23 cellular contexts compared by ENCODE assay signal in genomic region chr17:76812248-76812647, GRCh38. TPM values are rescaled to one million over a fixed set of nuclear protein-coding genes. Genes with fewer than 3 reads are reported as not detected.
DNase-seq lines count a peak whose midpoint lies in the region; ATAC-seq and TF ChIP-seq lines count a peak whose summit lies in the region.
"Had no signal": no experiment of that assay in that cellular context is flagged by ENCODE, and none has a peak within 500 bp of the region (broad histone marks: within the 10 kb centered on the region; RNA-seq: fewer than 3 reads in every experiment).

No MANE protein-coding gene starts in this region.

- no peaks in the 10 kb centered on the region for H4K20me1 ChIP-seq in BLaER1 treated with 17β-estradiol and CSF1 and Interleukin-3, amounts not matched to agents 10 nM and 100 nM
- no peaks in the 10 kb centered on the region for H4K20me1 ChIP-seq in IMR-90 (ENCODE audit: insufficient read depth, low read length)

- intact Hi-C loops in IMR-90 (cut with micrococcal nuclease): no loop called here

- no peak overlapping the region for H2BK20ac ChIP-seq in IMR-90 (ENCODE audit: low read depth, low read length)

- no peaks in the 10 kb centered on the region for H3K36me3 ChIP-seq in BLaER1 treated with 17β-estradiol and CSF1 and Interleukin-3, amounts not matched to agents 10 nM and 100 nM
- no peaks in the 10 kb centered on the region for H3K36me3 ChIP-seq in IMR-90 (ENCODE audit: control insufficient read depth, insufficient read depth, low read length)

- no peak overlapping the region for H4K8ac ChIP-seq in IMR-90 (ENCODE audit: low read depth in 2 of 2, low read length in 2 of 2)

- no peak overlapping the region for H3K27ac ChIP-seq in BLaER1 treated with 17β-estradiol and CSF1 and Interleukin-3, amounts not matched to agents 10 nM and 100 nM
- no peak overlapping the region for H3K27ac ChIP-seq in IMR-90 (ENCODE audit: insufficient read depth, low read length)
- H3K27ac ChIP-seq: A549, C4-2B had no signal

- no peak overlapping the region for H3K18ac ChIP-seq in IMR-90 (ENCODE audit: low read depth, low read length)

- H3K56ac ChIP-seq in IMR-90 (ENCODE audit: extremely low read depth, insufficient read depth, low read length): no peak overlapping the region

- no peaks in the 10 kb centered on the region for H3K79me1 ChIP-seq in IMR-90 (ENCODE audit: low read depth in 1 of 2, low read length in 2 of 2)

- H3K27me3 ChIP-seq in BLaER1 treated with 17β-estradiol and CSF1 and Interleukin-3, amounts not matched to agents 10 nM and 100 nM: no peaks in the 10 kb centered on the region
- H3K27me3 ChIP-seq in IMR-90 (ENCODE audit: control insufficient read depth, insufficient read depth, low read length): peaks cover 14% of the 10 kb centered on the region

- H3K14ac ChIP-seq in IMR-90 (replicated peaks; ENCODE audit: low read depth, low read length): no peak overlapping the region

- peaks cover 5 to 25% (median 21%) of the 10 kb centered on the region in 10 experiments; a peak in 18 of 20 replicates for H3K4me1 ChIP-seq in BLaER1 treated with 17β-estradiol and CSF1 and Interleukin-3, amounts not matched to agents 10 nM and 100 nM
- H3K4me1 ChIP-seq in IMR-90 (ENCODE audit: control insufficient read depth, insufficient read depth, low read length): no peaks in the 10 kb centered on the region
- H3K4me1 ChIP-seq: A549 had no signal

- no peak overlapping the region for H2BK120ac ChIP-seq in IMR-90 (ENCODE audit: low read depth, low read length)

- H2BK5ac ChIP-seq in IMR-90 (ENCODE audit: low read depth, low read length, poor library complexity, severe bottlenecking): no peak overlapping the region

- peaks cover 0 to 5% (median 1%) of the 10 kb centered on the region in 11 experiments; a peak in 7 of 22 replicates for H3K9me3 ChIP-seq in BLaER1 treated with 17β-estradiol and CSF1 and Interleukin-3, amounts not matched to agents 10 nM and 100 nM (replicated peaks in 1 of 11)
- no peaks in the 10 kb centered on the region for H3K9me3 ChIP-seq in IMR-90 (ENCODE audit: control insufficient read depth, insufficient read depth, low read length)
- H3K9me3 ChIP-seq: A549 had no signal

- no TSS peak for BruUV-seq in IMR-90 (replicated peaks; lab: Mats Ljungman, UMichigan)

- no peak overlapping the region for H4K91ac ChIP-seq in IMR-90 (ENCODE audit: insufficient read depth, low read depth, low read length)

- H3K9ac ChIP-seq in BLaER1 treated with 17β-estradiol and CSF1 and Interleukin-3, amounts not matched to agents 10 nM and 100 nM: no peak overlapping the region
- H3K9ac ChIP-seq in IMR-90 (ENCODE audit: low read depth, low read length): no peak overlapping the region

- H2AK9ac ChIP-seq in IMR-90 (replicated peaks; ENCODE audit: low read depth, low read length, poor library complexity): no peak overlapping the region

- TF ChIP-seq CTCF in IMR-90 (conservative IDR thresholded peaks at IDR 0.05; ENCODE audit: low read depth, low read length) (no peak), fibroblast of the aortic adventitia (IDR thresholded peaks at IDR 0.05; ENCODE audit: insufficient read depth, low read length) (no peak)

- H4K5ac ChIP-seq in IMR-90 (ENCODE audit: low read depth, low read length): no peak overlapping the region

- CTCF ChIA-PET in IMR-90 (lab: Yijun Ruan, JAX): no interaction called here

- no peak overlapping the region for H3K4ac ChIP-seq in IMR-90 (ENCODE audit: low read depth, low read length)

- 60% methylated on average over 1 of the region's 5 CpGs; no CpG with 5 or more reads in 1 of the 2 experiments for WGBS in IMR-90 (ENCODE audit: extremely low coverage in 2 of 2, insufficient read length in 1 of 2), 2 experiments

- no peak overlapping the region for H2AFZ ChIP-seq in IMR-90 (replicated peaks; ENCODE audit: low read length, poor library complexity)

- ATAC-seq in IMR-90 (ENCODE audit: low read depth) (no peak), HG03460 (IDR thresholded peaks at IDR 0.05; ENCODE audit: unreplicated experiment) (no peak)

- no peak overlapping the region for H3K4me3 ChIP-seq in BLaER1 treated with 17β-estradiol and CSF1 and Interleukin-3, amounts not matched to agents 10 nM and 100 nM
- H3K4me3 ChIP-seq in IMR-90 (ENCODE audit: insufficient read depth, low read depth, low read length): no peak overlapping the region
- H3K4me3 ChIP-seq in fibroblast of the aortic adventitia (ENCODE audit: low read depth, low read length): no peak overlapping the region
- H3K4me3 ChIP-seq: A549 had no signal

- POLR2A ChIA-PET in IMR-90 (lab: Charles Lee; ENCODE audit: unreplicated experiment): no interaction called here

- H2BK15ac ChIP-seq in IMR-90 (ENCODE audit: low read depth, low read length): no peak overlapping the region

- H3K4me2 ChIP-seq in BLaER1 treated with 17β-estradiol and CSF1 and Interleukin-3, amounts not matched to agents 10 nM and 100 nM: peak overlapping the region in 8 of 11 experiments; percentile 2 to 51 (median 29); a peak in 10 of 22 replicates
- H3K4me2 ChIP-seq in IMR-90 (ENCODE audit: low read depth, low read length): no peak overlapping the region
- H3K4me2 ChIP-seq: A549 had no signal

- H2AK5ac ChIP-seq in IMR-90 (ENCODE audit: low read depth, low read length): no peak overlapping the region

- in situ Hi-C loops in IMR-90 (cut with MboI; ENCODE audit: low sequenced_read_pairs): no loop called here

- DNase-seq in IMR-90 (no peak), amniotic epithelial cell (ENCODE audit: low read depth) (peak; percentile 58), fibroblast of the aortic adventitia (ENCODE audit: low read depth) (peak; percentile 3), NCI-H1694 (lab: John Stamatoyannopoulos, UW) (no peak), NCI-H526 (lab: John Stamatoyannopoulos, UW) (no peak)
- DNase-seq: AML-193; CD8-positive, alpha-beta memory T cell; DMS79 treated with DMSO at 0.1 percent for 48 hours; HCEC 1CT; NCI-H1092 treated with DMSO at 0.1 percent for 48 hours; NCI-H1436; NCI-H1930; NCI-H2107; NCI-H446; NCI-H524 treated with DMSO at 0.1 percent for 48 hours; NCI-H82; Right ventricle myocardium superior; RPMI8226; T-helper 1 cell had no signal

- no peak for TF ChIP-seq POLR2A in IMR-90 (IDR thresholded peaks at IDR 0.05; ENCODE audit: low read depth, low read length)

- no peaks in the 10 kb centered on the region for H3K9me1 ChIP-seq in IMR-90 (ENCODE audit: insufficient read depth, low read length)

- TF ChIP-seq RAD21 in IMR-90 (IDR thresholded peaks at IDR 0.05; ENCODE audit: low read length): no peak

- no peak overlapping the region for H3K23ac ChIP-seq in IMR-90 (ENCODE audit: low read depth, low read length)

- dilution Hi-C loops in IMR-90 (cut with HindIII; ENCODE audit: low sequenced_read_pairs, unreplicated experiment): no loop called here

TF ChIP-seq in IMR-90, 13 proteins besides CTCF, POLR2A, EP300 and RAD21:
- TF ChIP-seq CHD1 (IDR thresholded peaks at IDR 0.05; ENCODE audit: low read depth, low read length) (no peak), MXI1 (IDR thresholded peaks at IDR 0.05; ENCODE audit: borderline replicate concordance, low read depth, low read length) (no peak), SMC3 (IDR thresholded peaks at IDR 0.05; ENCODE audit: low read depth, low read length) (no peak), FOS (IDR thresholded peaks at IDR 0.05; ENCODE audit: low read depth, low read length) (no peak), NFE2L2 (IDR thresholded peaks at IDR 0.05; ENCODE audit: low read depth, low read length) (no peak), BHLHE40 (IDR thresholded peaks at IDR 0.05; ENCODE audit: low read depth, low read length) (no peak), RFX5 (IDR thresholded peaks at IDR 0.05; ENCODE audit: low read depth, low read length) (no peak), CEBPB (IDR thresholded peaks at IDR 0.05; ENCODE audit: low read depth, low read length) (peak; percentile 30; the same call in 1 of the 2 replicates)

RNA-seq across cellular contexts. Expression of gene MGAT5B, which starts 56.0 kb away (rescaled TPM):
- 0.54 and 0.56 TPM in 2 replicates for total RNA-seq in IMR-90 (2012; rRNA removed)
- polyA plus RNA-seq in IMR-90 (2012; rRNA removed): 2.0 and 2.8 TPM in 2 replicates
- 1.9 and 2.8 TPM in 2 replicates for polyA plus RNA-seq in IMR-90 (2012; cell fraction: cytosol; rRNA removed)
- polyA plus RNA-seq in IMR-90 (2012; cell fraction: nucleus; rRNA removed; ENCODE audit: low replicate concordance): 2.8 and 7.3 TPM in 2 replicates
- total RNA-seq in fibroblast of the aortic adventitia (ENCODE audit: low replicate concordance): 0.18 and 0.74 TPM in 2 replicates
- total RNA-seq: Right ventricle myocardium superior had no signal

Comparison
In these comparisons a context has a peak if more than half of its experiments do, and no peak if none do; other contexts are left out.
1. DNase-seq: peak in amniotic epithelial cell (single experiment) and fibroblast of the aortic adventitia (single experiment); none in IMR-90 (single experiment), NCI-H1694 (single experiment) and NCI-H526 (0 of 2).